8 cellular contexts compared by ENCODE assay signal in genomic region chr2:28390857-28391563, GRCh38. TPM values are rescaled to one million over a fixed set of nuclear protein-coding genes. Genes with fewer than 3 reads are reported as not detected.
DNase-seq lines count a peak whose midpoint lies in the region; ATAC-seq, FAIRE-seq and TF ChIP-seq lines count a peak whose summit lies in the region.

No MANE protein-coding gene starts in this region.

- no peaks in the 10 kb centered on the region for H3K9me3 ChIP-seq in adipocyte (ENCODE audit: control insufficient read depth, low read length)
- H3K9me3 ChIP-seq in heart left ventricle: no peaks in the 10 kb centered on the region
- no peaks in the 10 kb centered on the region for H3K9me3 ChIP-seq in pancreas

- peak overlapping the region; percentile 69 for H2AFZ ChIP-seq in KMS-11 (ENCODE audit: low read depth)

- H3K27me3 ChIP-seq in KMS-11 (ENCODE audit: insufficient read depth, low read depth): no peaks in the 10 kb centered on the region
- no peaks in the 10 kb centered on the region for H3K27me3 ChIP-seq in adipocyte (replicated peaks; ENCODE audit: control insufficient read depth, insufficient read depth, low read length)
- no peaks in the 10 kb centered on the region for H3K27me3 ChIP-seq in heart left ventricle
- H3K27me3 ChIP-seq in pancreas: no peaks in the 10 kb centered on the region

- H4K20me1 ChIP-seq in KMS-11 (ENCODE audit: insufficient read depth): no peaks in the 10 kb centered on the region

- H3K4me3 ChIP-seq in KMS-11 (IDR thresholded peaks at IDR 0.05; ENCODE audit: insufficient read depth, low read depth, low read length) (peak overlapping the region; percentile 66), adipocyte (ENCODE audit: low read length) (peak overlapping the region; percentile 97), heart left ventricle (peak overlapping the region; percentile 82 to 100 (median 96)), pancreas (peak overlapping the region; percentile 55 to 87 (median 74))

- H3K9ac ChIP-seq in KMS-11: peak overlapping the region; percentile 92
- peak overlapping the region; percentile 90 for H3K9ac ChIP-seq in adipocyte (ENCODE audit: low read length)

- H3K4me1 ChIP-seq in KMS-11 (ENCODE audit: low read depth, poor library complexity, severe bottlenecking) (peaks cover 2% of the 10 kb centered on the region), adipocyte (ENCODE audit: control insufficient read depth, insufficient read depth, low read length) (peaks cover 24% of the 10 kb centered on the region), heart left ventricle (peaks cover 0 to 22% (median 13%) of the 10 kb centered on the region in 12 donors), pancreas (peaks cover 0 to 7% (median 6%) of the 10 kb centered on the region in 3 donors)

- 0 to 4% (median 1%) methylated on average over 37 to 41 of the region's 41 CpGs for WGBS in heart left ventricle, 4 donors
- 0 to 1% methylated on average over 41 of the region's 41 CpGs for WGBS in pancreas, 2 donors

- peak overlapping the region; percentile 96 for H3K27ac ChIP-seq in KMS-11
- peak overlapping the region; percentile 94 to 100 (median 100) for H3K27ac ChIP-seq in heart left ventricle
- H3K27ac ChIP-seq in pancreas: peak overlapping the region; percentile 94 to 100 (median 100)

- no peak for FAIRE-seq in pancreas (lab: Jason Lieb, UNC)

- ATAC-seq in heart left ventricle: peak; percentile 21 to 58 (median 40)
- ATAC-seq in pancreas: peak; percentile 4 to 22 (median 10)

- DNase-seq in NCI-H510A treated with DMSO at 0.1 percent for 48 hours (lab: John Stamatoyannopoulos, UW) (peak; percentile 52), NCI-H510A (lab: John Stamatoyannopoulos, UW) (no peak), adipocyte (ENCODE audit: low read depth) (peak; percentile 88), heart left ventricle (peak; percentile 81 to 93 (median 89)), pancreas (peak; percentile 72 to 88 (median 76)), NCI-H1436 treated with DMSO at 0.1 percent for 48 hours (lab: John Stamatoyannopoulos, UW) (no peak), Ammon's horn (ENCODE audit: low spot score) (no peak)

- no peaks in the 10 kb centered on the region for H3K79me2 ChIP-seq in KMS-11 (ENCODE audit: insufficient read depth, low read depth)

- H3K36me3 ChIP-seq in KMS-11 (ENCODE audit: insufficient read depth): no peaks in the 10 kb centered on the region
- H3K36me3 ChIP-seq in adipocyte (ENCODE audit: control insufficient read depth, insufficient read depth, low read length, severe bottlenecking): no peaks in the 10 kb centered on the region
- H3K36me3 ChIP-seq in heart left ventricle: no peaks in the 10 kb centered on the region
- H3K36me3 ChIP-seq in pancreas: no peaks in the 10 kb centered on the region

- TF ChIP-seq CTCF in KMS-11 (conservative IDR thresholded peaks at IDR 0.05; ENCODE audit: low read depth, low read length) (no peak), heart left ventricle (IDR thresholded peaks at IDR 0.05) (no peak), pancreas (IDR thresholded peaks at IDR 0.05) (no peak)

- no peak for TF ChIP-seq POLR2A in heart left ventricle (IDR thresholded peaks at IDR 0.05)

- H3K4me2 ChIP-seq in KMS-11: peak overlapping the region; percentile 96

- intact Hi-C loops in heart left ventricle (cut with DNase I): loop anchor here (1.0 to 10.0 kb wide), 31 partner anchors 34 to 684 kb away; partner anchors contain the start of genes BABAM2 (in 6 of the 10), RBKS (in 6 of the 10) and MRPL33 (in 3 of the 10)
- intact Hi-C loops in pancreas (cut with DNase I): no loop called here

RNA-seq across cellular contexts. Expression of gene FOSL2, which starts 1.6 kb away (rescaled TPM):
- 100 to 1,000 TPM in 2 of 9 donors, 10 to 100 TPM in 7; 26.2 to 144 (median 50.2) TPM for total RNA-seq in heart left ventricle
- polyA plus RNA-seq in heart left ventricle: 10 to 100 TPM; 15.2 to 66.2 TPM
- 10 to 100 TPM; 13.3 to 39.1 (median 27.5) TPM for total RNA-seq in pancreas
- 10 to 100 TPM; 10.0 to 11.9 TPM for polyA plus RNA-seq in pancreas

Comparison
In these comparisons a context has a peak if more than half of its experiments do, and no peak if none do; other contexts are left out.
1. DNase-seq: peak in NCI-H510A treated with DMSO at 0.1 percent for 48 hours (single experiment), adipocyte (single experiment), heart left ventricle (5 of 5) and pancreas (6 of 6); none in NCI-H510A (single experiment), NCI-H1436 treated with DMSO at 0.1 percent for 48 hours (single experiment) and Ammon's horn (single experiment).
2. intact Hi-C loops: an anchor here in heart left ventricle (1.0 to 10.0 kb wide); none called in pancreas.
3. Peak in every context shown above with its lines, with median percentiles within 50 percentile points of each other: H3K27ac ChIP-seq and H3K4me3 ChIP-seq.